In genomic region chr13:28584873-28585317, GRCh38 we compare ENCODE assay signal across 14 cellular contexts.
A peak's percentile ranks its signal among the peaks of the same experiment; 100 is the strongest.
DNase-seq lines count a peak whose midpoint lies in the region; ATAC-seq and TF ChIP-seq lines count a peak whose summit lies in the region.
"Had no signal": no experiment of that assay in that cellular context is flagged by ENCODE, and none has a peak within 500 bp of the region (broad histone marks: within the 10 kb centered on the region; RNA-seq: fewer than 3 reads in every experiment).

No MANE protein-coding gene starts in this region.

- H3K4me3 ChIP-seq in GM23338 (no peak overlapping the region), adipocyte (ENCODE audit: low read length) (peak overlapping the region; percentile 12), fibroblast of villous mesenchyme (ENCODE audit: low read depth, low read length) (no peak overlapping the region), upper lobe of right lung (no peak overlapping the region)

- ATAC-seq in GM23338 (no peak), upper lobe of right lung (peak; percentile 38)

- H3K9me3 Mint-ChIP-seq in GM23338 (no peaks in the 10 kb centered on the region), type B pancreatic cell (no peaks in the 10 kb centered on the region)
- H3K9me3 Mint-ChIP-seq: central memory CD8-positive, alpha-beta T cell; memory B cell had no signal

- H3K4me1 Mint-ChIP-seq in GM23338 = peaks cover 48% of the 10 kb centered on the region
- H3K4me1 Mint-ChIP-seq in type B pancreatic cell (ENCODE audit: unreplicated experiment) = peaks cover 13% of the 10 kb centered on the region
- H3K4me1 Mint-ChIP-seq: memory B cell had no signal

- H3K27me3 ChIP-seq in GM23338 (ENCODE audit: insufficient read depth) = no peaks in the 10 kb centered on the region
- no peaks in the 10 kb centered on the region for H3K27me3 ChIP-seq in adipocyte (replicated peaks; ENCODE audit: control insufficient read depth, insufficient read depth, low read length)
- no peaks in the 10 kb centered on the region for H3K27me3 ChIP-seq in upper lobe of right lung

- DNase-seq in GM23338 (ENCODE audit: low spot score) = no peak
- peak; percentile 73 for DNase-seq in adipocyte (ENCODE audit: low read depth)
- peak; percentile 80 for DNase-seq in fibroblast of villous mesenchyme (ENCODE audit: low read depth)
- DNase-seq in upper lobe of right lung = no peak
- no peak for DNase-seq in type B pancreatic cell (ENCODE audit: extremely low spot score, unreplicated experiment)
- DNase-seq in NCI-H1694 (lab: John Stamatoyannopoulos, UW) = no peak
- DNase-seq in islet precursor cell = no peak
- no peak for DNase-seq in DMS53 treated with DMSO at 0.1 percent for 48 hours (lab: John Stamatoyannopoulos, UW; ENCODE audit: unreplicated experiment)
- DNase-seq: Calu3, erythroblast, NCI-H1048, nucleus accumbens had no signal

- H3K36me3 Mint-ChIP-seq in GM23338 (ENCODE audit: low read depth) = no peaks in the 10 kb centered on the region
- H3K36me3 Mint-ChIP-seq in type B pancreatic cell = no peaks in the 10 kb centered on the region
- H3K36me3 Mint-ChIP-seq: memory B cell had no signal

- no peak for TF ChIP-seq CTCF in GM23338 (conservative IDR thresholded peaks at IDR 0.05; ENCODE audit: low read depth in 2 of 2)
- TF ChIP-seq CTCF in fibroblast of villous mesenchyme (IDR thresholded peaks at IDR 0.05; ENCODE audit: insufficient read depth, low read depth, low read length) = no peak
- no peak for TF ChIP-seq CTCF in upper lobe of right lung (IDR thresholded peaks at IDR 0.05)
- TF ChIP-seq CTCF in type B pancreatic cell (conservative IDR thresholded peaks at IDR 0.05) = no peak

- H3K27me3 Mint-ChIP-seq in GM23338 (ENCODE audit: insufficient read depth, low read depth, poor library complexity) (peaks cover 16% of the 10 kb centered on the region), type B pancreatic cell (peaks cover 15% of the 10 kb centered on the region)

- H3K27ac ChIP-seq in GM23338 (ENCODE audit: low read depth) (no peak overlapping the region), upper lobe of right lung (no peak overlapping the region)

- H3K4me1 ChIP-seq in GM23338 (ENCODE audit: insufficient read depth) = peaks cover 23% of the 10 kb centered on the region
- H3K4me1 ChIP-seq in adipocyte (ENCODE audit: control insufficient read depth, insufficient read depth, low read length) = peaks cover 33% of the 10 kb centered on the region
- H3K4me1 ChIP-seq in upper lobe of right lung = no peaks in the 10 kb centered on the region

- no peak overlapping the region for H3K4me2 ChIP-seq in GM23338

- H3K4me3 Mint-ChIP-seq in GM23338 (no peak overlapping the region), type B pancreatic cell (no peak overlapping the region)
- H3K4me3 Mint-ChIP-seq: central memory CD8-positive, alpha-beta T cell; memory B cell had no signal

- no peaks in the 10 kb centered on the region for H3K36me3 ChIP-seq in GM23338 (ENCODE audit: insufficient read depth)
- H3K36me3 ChIP-seq in adipocyte (ENCODE audit: control insufficient read depth, insufficient read depth, low read length, severe bottlenecking) = no peaks in the 10 kb centered on the region
- no peaks in the 10 kb centered on the region for H3K36me3 ChIP-seq in upper lobe of right lung

- intact Hi-C loops in upper lobe of right lung (cut with DNase I) = no loop called here

- no peaks in the 10 kb centered on the region for H3K79me2 ChIP-seq in GM23338 (replicated peaks; ENCODE audit: insufficient read depth)

- H3K27ac Mint-ChIP-seq in GM23338 (peak overlapping the region; percentile 12; the same call in 1 of the 2 replicates), type B pancreatic cell (no peak overlapping the region)
- H3K27ac Mint-ChIP-seq: memory B cell had no signal

- H3F3A ChIP-seq in GM23338 (replicated peaks; ENCODE audit: low read depth) = 0 out of 2 replicates have a peak, but pooled peaks cover 4% of the 10 kb centered on the region

- no peaks in the 10 kb centered on the region for H4K20me1 ChIP-seq in GM23338 (replicated peaks; ENCODE audit: insufficient read depth)

- H3K9me3 ChIP-seq in adipocyte (ENCODE audit: control insufficient read depth, low read length) (no peaks in the 10 kb centered on the region), upper lobe of right lung (no peaks in the 10 kb centered on the region)

- H3K9ac ChIP-seq in adipocyte (ENCODE audit: low read length) = peak overlapping the region; percentile 75

- no peaks in the 10 kb centered on the region for H3K9me2 ChIP-seq in GM23338 (ENCODE audit: insufficient read depth)

- no peak overlapping the region for H2AFZ ChIP-seq in GM23338

TF ChIP-seq in GM23338, 12 proteins besides CTCF, POLR2A, EP300 and RAD21:
- no peak for TF ChIP-seq ZNF462 (CRISPR knock-in tag; IDR thresholded peaks at IDR 0.05)
- TF ChIP-seq CREB1 (CRISPR knock-in tag; IDR thresholded peaks at IDR 0.05; ENCODE audit: low read depth) = no peak
TF ChIP-seq in GM23338: peak in this region for 0.

Comparison
In these comparisons a context has a peak if more than half of its experiments do, and no peak if none do; other contexts are left out.
1. DNase-seq: peak in adipocyte (single experiment) and fibroblast of villous mesenchyme (single experiment); none in GM23338 (single experiment), upper lobe of right lung (single experiment), type B pancreatic cell (single experiment), NCI-H1694 (single experiment), islet precursor cell (single experiment) and DMS53 treated with DMSO at 0.1 percent for 48 hours (single experiment).